8 cellular contexts compared by ENCODE assay signal in the genomic region with DNA sequence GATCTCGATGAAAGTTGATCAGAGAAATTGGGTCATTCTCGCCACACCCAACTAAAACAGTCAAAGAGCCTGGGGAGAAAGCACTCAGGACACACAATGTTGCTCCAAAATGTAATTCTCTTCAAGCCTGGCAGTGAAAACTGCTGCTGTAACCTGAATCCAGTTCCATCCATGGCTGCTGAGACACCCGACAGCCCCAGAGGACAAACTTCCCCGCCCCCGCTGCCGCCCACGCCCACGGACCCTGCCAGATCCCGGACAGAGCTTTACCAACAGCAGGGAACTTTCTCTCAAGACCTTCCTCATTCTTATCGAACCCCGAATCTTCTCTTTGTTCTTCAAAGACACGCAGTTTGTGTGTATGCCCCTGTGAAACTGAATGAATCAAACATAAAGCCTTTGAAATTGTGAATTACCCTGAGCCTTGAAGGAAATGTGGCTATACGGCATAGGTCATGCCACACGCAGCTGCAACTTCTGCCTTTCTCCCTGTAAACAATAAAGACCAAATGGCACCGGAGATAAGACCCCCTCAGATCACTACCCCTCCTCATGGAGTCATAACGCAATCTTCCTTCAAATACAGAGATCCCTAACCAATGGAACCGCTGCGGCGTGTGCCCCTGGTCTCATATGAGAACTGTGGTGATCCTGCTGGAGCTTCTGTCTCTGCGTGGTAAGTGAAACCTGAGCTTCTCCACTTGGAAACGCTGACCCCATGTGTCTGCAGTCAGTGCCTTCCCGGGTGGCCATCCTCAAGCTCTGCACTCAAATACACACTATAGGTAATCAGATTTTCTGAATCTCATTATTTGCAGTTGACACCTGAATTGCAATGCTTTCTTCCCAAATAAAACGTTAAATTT. TPM values are rescaled to one million over a fixed set of nuclear protein-coding genes. Genes with fewer than 3 reads are reported as not detected.
A peak's percentile ranks its signal among the peaks of the same experiment; 100 is the strongest.
DNase-seq lines count a peak whose midpoint lies in the region; ATAC-seq and TF ChIP-seq lines count a peak whose summit lies in the region.

No MANE protein-coding gene starts in this region.

- H3K27ac ChIP-seq in PC-3 (ENCODE audit: low read length), result no peak overlapping the region
- H3K27ac ChIP-seq in right lobe of liver, result no peak overlapping the region
- H3K27ac ChIP-seq in tibial artery, result no peak overlapping the region

- no peak for TF ChIP-seq POLR2A in right lobe of liver (IDR thresholded peaks at IDR 0.05)

- 3% methylated on average over 21 of the region's 23 CpGs for WGBS in right lobe of liver (ENCODE audit: insufficient coverage, low coverage, low lambda C conversion rate, missing lambda C conversion rate)

- peak; percentile 13 for DNase-seq in DMS153 treated with DMSO at 0.1 percent for 48 hours (lab: John Stamatoyannopoulos, UW; ENCODE audit: unreplicated experiment)
- no peak for DNase-seq in DMS153 (lab: John Stamatoyannopoulos, UW)
- DNase-seq in PC-3, result peak; percentile 29
- DNase-seq in T47D (ENCODE audit: low read depth in 1 of 2, low spot score in 1 of 2), result peak; percentile 37 to 56
- DNase-seq in right lobe of liver, result peak in 1 of 3 donors; percentile 63
- no peak for DNase-seq in tibial artery
- DNase-seq in mucosa of gallbladder (ENCODE audit: low spot score), result no peak
- DNase-seq in NCI-H524 treated with DMSO at 0.1 percent for 48 hours (lab: John Stamatoyannopoulos, UW), result no peak

- peak overlapping the region; percentile 65 for H3K4me3 ChIP-seq in PC-3 (ENCODE audit: low read length)
- peak overlapping the region; percentile 19 to 36 (median 21) for H3K4me3 ChIP-seq in right lobe of liver
- peak overlapping the region; percentile 14 to 15 for H3K4me3 ChIP-seq in tibial artery

- in situ Hi-C loops in T47D (cut with HindIII; ENCODE audit: low pct_unique_long_range_greater_than_20kb, low sequenced_read_pairs), result no loop called here

- CTCF ChIA-PET in PC-3 (lab: Charles Lee), result no interaction called here

- peak overlapping the region; percentile 13 for H3K9ac ChIP-seq in PC-3 (ENCODE audit: low read length)

- no peaks in the 10 kb centered on the region for H3K36me3 ChIP-seq in PC-3 (ENCODE audit: low read depth, low read length)
- H3K36me3 ChIP-seq in right lobe of liver, result no peaks in the 10 kb centered on the region
- H3K36me3 ChIP-seq in tibial artery, result no peaks in the 10 kb centered on the region

- no peaks in the 10 kb centered on the region for H3K9me2 ChIP-seq in PC-3 (replicated peaks; ENCODE audit: low read length)

- no peaks in the 10 kb centered on the region for H3K9me3 ChIP-seq in PC-3 (ENCODE audit: low read length)
- H3K9me3 ChIP-seq in right lobe of liver, result no peaks in the 10 kb centered on the region
- no peaks in the 10 kb centered on the region for H3K9me3 ChIP-seq in tibial artery

- TF ChIP-seq CTCF in PC-3 (conservative IDR thresholded peaks at IDR 0.05; ENCODE audit: low read depth, low read length) (no peak), right lobe of liver (IDR thresholded peaks at IDR 0.05) (no peak), tibial artery (IDR thresholded peaks at IDR 0.05) (no peak)

- no peaks in the 10 kb centered on the region for H3K79me2 ChIP-seq in PC-3 (ENCODE audit: low read length)

- ATAC-seq in PC-3, result peak; percentile 64
- peak; percentile 29 to 62 (median 48) for ATAC-seq in right lobe of liver

- H3K4me1 ChIP-seq in PC-3 (ENCODE audit: insufficient read depth, low read length), result peaks cover 3% of the 10 kb centered on the region; the same call in 1 of the 2 replicates
- H3K4me1 ChIP-seq in right lobe of liver, result peaks cover 0 to 11% (median 2%) of the 10 kb centered on the region in 4 donors
- H3K4me1 ChIP-seq in tibial artery, result peaks cover 0 to 20% (median 10%) of the 10 kb centered on the region in 4 donors

- BruUV-seq in PC-3 (replicated peaks; lab: Mats Ljungman, UMichigan), result no TSS peak

- no peaks in the 10 kb centered on the region for H4K20me1 ChIP-seq in PC-3 (ENCODE audit: low read length)

- intact Hi-C loops in PC-3 (cut with micrococcal nuclease) (no loop called here), right lobe of liver (cut with DNase I) (no loop called here), tibial artery (cut with DNase I; ENCODE audit: low total_unique reads) (loop anchor here (10.0 kb wide), 1 partner anchor 203 kb away; a partner anchor contains a TSS)

- POLR2A ChIA-PET in PC-3 (lab: Charles Lee; ENCODE audit: unreplicated experiment), result no interaction called here

- no peaks in the 10 kb centered on the region for H3F3A ChIP-seq in PC-3 (ENCODE audit: low read length, unreplicated experiment)

- peak overlapping the region; percentile 87 for H2AFZ ChIP-seq in PC-3 (ENCODE audit: low read length)

- H3K4me2 ChIP-seq in PC-3 (ENCODE audit: low read length), result peak overlapping the region; percentile 84

- no peaks in the 10 kb centered on the region for H3K27me3 ChIP-seq in PC-3 (ENCODE audit: low read length)
- H3K27me3 ChIP-seq in right lobe of liver, result no peaks in the 10 kb centered on the region
- H3K27me3 ChIP-seq in tibial artery, result peaks cover 0 to 26% of the 10 kb centered on the region in 2 donors

RNA-seq across cellular contexts. Expression of a gene that starts 4.8 kb away (rescaled TPM):
- total RNA-seq in PC-3 (2014; rRNA removed) (110 and 111 TPM in 2 replicates), right lobe of liver (100 to 1,000 TPM; 154 to 233 (median 197) TPM), mucosa of gallbladder (306 TPM)

Comparison
In these comparisons a context has a peak if more than half of its experiments do, and no peak if none do; other contexts are left out.
1. DNase-seq: peak in DMS153 treated with DMSO at 0.1 percent for 48 hours (single experiment), PC-3 (single experiment) and T47D (2 of 2); none in DMS153 (single experiment), tibial artery (0 of 2), mucosa of gallbladder (single experiment) and NCI-H524 treated with DMSO at 0.1 percent for 48 hours (single experiment).
2. H3K4me3 ChIP-seq: peak in every context shown above with its lines; median percentile 65 in PC-3; 21 in right lobe of liver; 14 in tibial artery.